11 cellular contexts compared by ENCODE assay signal in the genomic region with DNA sequence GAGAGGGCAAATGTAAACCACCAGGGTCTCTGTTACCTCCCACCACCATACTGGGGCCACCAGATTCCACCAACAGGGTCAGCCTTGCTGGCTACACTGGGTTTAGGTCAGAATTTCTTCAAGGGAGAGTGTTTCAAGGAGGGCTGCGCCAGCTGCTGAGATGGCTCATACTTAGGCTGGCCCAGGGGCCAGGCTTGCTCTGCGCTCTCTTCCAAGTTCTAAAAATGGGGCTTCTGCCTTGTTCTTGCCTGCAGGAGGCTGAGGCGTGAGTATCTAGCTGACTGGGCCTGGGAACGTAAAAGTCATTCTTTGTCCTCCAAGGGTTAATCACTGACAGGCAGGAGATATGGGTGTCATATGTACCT. TPM values are rescaled to one million over a fixed set of nuclear protein-coding genes. Genes with fewer than 3 reads are reported as not detected.
DNase-seq lines count a peak whose midpoint lies in the region; ATAC-seq, FAIRE-seq and TF ChIP-seq lines count a peak whose summit lies in the region.
"Had no signal": no experiment of that assay in that cellular context is flagged by ENCODE, and none has a peak within 500 bp of the region (broad histone marks: within the 10 kb centered on the region; RNA-seq: fewer than 3 reads in every experiment).

No MANE protein-coding gene starts in this region.

- no peak overlapping the region for H3K4me2 ChIP-seq in HepG2 (ENCODE audit: low read depth, low read length)

- intact Hi-C loops in HepG2 (cut with micrococcal nuclease; ENCODE audit: unreplicated experiment) = loop anchor here (10.0 kb wide), 1 partner anchor 205 kb away; no protein-coding TSS in a partner anchor
- intact Hi-C loops in right lobe of liver (cut with DNase I) = no loop called here

- H3K36me3 Mint-ChIP-seq in nephron (ENCODE audit: low read depth) = no peaks in the 10 kb centered on the region

- H3K27me3 ChIP-seq in HepG2 (ENCODE audit: control insufficient read depth in 1 of 2, insufficient read depth in 2 of 2, low read length in 2 of 2) (no peaks in the 10 kb centered on the region), right lobe of liver (no peaks in the 10 kb centered on the region), ectodermal cell (ENCODE audit: control insufficient read depth, insufficient read depth, low read length, poor library complexity, severe bottlenecking) (no peaks in the 10 kb centered on the region)

- peaks cover 22% of the 10 kb centered on the region for H3K4me1 Mint-ChIP-seq in nephron

- H3K79me2 ChIP-seq in HepG2 (ENCODE audit: insufficient read depth, low read length) = no peaks in the 10 kb centered on the region

- POLR2A ChIA-PET in HepG2 (lab: Yijun Ruan, JAX) = interaction anchor here (0.8 to 1.6 kb wide), 8 partner anchors 43 to 593 kb away, joined by 3 to 10 read pairs (median 4); a partner anchor contains a TSS

- ATAC-seq in HepG2 = no peak
- no peak for ATAC-seq in right lobe of liver
- ATAC-seq in GM18505 (IDR thresholded peaks at IDR 0.05; ENCODE audit: unreplicated experiment) = no peak
- no peak for ATAC-seq in HG02759 (IDR thresholded peaks at IDR 0.05; ENCODE audit: unreplicated experiment)
- ATAC-seq: T-helper 17 cell had no signal

- TF ChIP-seq CTCF in HepG2 (CRISPR knock-in tag; IDR thresholded peaks at IDR 0.05) (no peak), right lobe of liver (IDR thresholded peaks at IDR 0.05) (no peak), nephron (IDR thresholded peaks at IDR 0.05; ENCODE audit: unreplicated experiment in 3 of 3) (no peak)

- peaks cover 39% of the 10 kb centered on the region for H3K4me1 ChIP-seq in HepG2 (ENCODE audit: insufficient read depth, low read length)
- no peaks in the 10 kb centered on the region for H3K4me1 ChIP-seq in right lobe of liver
- no peaks in the 10 kb centered on the region for H3K4me1 ChIP-seq in ectodermal cell (ENCODE audit: control insufficient read depth, insufficient read depth, low read length)

- H3K4me3 Mint-ChIP-seq in nephron = no peak overlapping the region
- H3K4me3 Mint-ChIP-seq: T-helper 17 cell had no signal

- H2AFZ ChIP-seq in HepG2 (ENCODE audit: low read length) = no peak overlapping the region

- in situ Hi-C loops in HepG2 (cut with HindIII; ENCODE audit: extremely low pct_ligation_motif_present, low pct_unique_long_range_greater_than_20kb) = no loop called here

- TF ChIP-seq EP300 in HepG2 (IDR thresholded peaks at IDR 0.05; ENCODE audit: low read depth in 2 of 2, low read length in 2 of 2) = no peak
- no peak for TF ChIP-seq EP300 in HepG2 (CRISPR knock-in tag; IDR thresholded peaks at IDR 0.05; ENCODE audit: borderline replicate concordance)

- H3K4me3 ChIP-seq in HepG2 (replicated peaks in 1 of 3; ENCODE audit: insufficient read depth in 1 of 3, low read depth in 2 of 3, low read length in 3 of 3) (no peak overlapping the region), right lobe of liver (no peak overlapping the region), ectodermal cell (ENCODE audit: insufficient read depth, low read depth, low read length) (no peak overlapping the region)

- H3K27me3 Mint-ChIP-seq in nephron (ENCODE audit: low read depth) = no peaks in the 10 kb centered on the region
- H3K27me3 Mint-ChIP-seq: T-helper 17 cell had no signal

- H3K9ac ChIP-seq in HepG2 (ENCODE audit: insufficient read depth, low read depth, low read length) = no peak overlapping the region

- DNase-seq in HepG2 (ENCODE audit: low spot score) = no peak
- DNase-seq in right lobe of liver = no peak
- no peak for DNase-seq in effector CD4-positive, alpha-beta T cell
- DNase-seq in activated naive CD4-positive, alpha-beta T cell (lab: John Stamatoyannopoulos, UW) = no peak
- DNase-seq: GDM1, NCI-H526, T-helper 17 cell had no signal

- BruUV-seq in HepG2 (replicated peaks; lab: Mats Ljungman, UMichigan) = TSS peak; percentile 82

- TF ChIP-seq POLR2A in HepG2 (IDR thresholded peaks at IDR 0.05; ENCODE audit: insufficient read depth in 1 of 2, low read depth in 2 of 2, low read length in 2 of 2) = no peak
- no peak for TF ChIP-seq POLR2A in right lobe of liver (IDR thresholded peaks at IDR 0.05)
- TF ChIP-seq POLR2A in GM18505 (IDR thresholded peaks at IDR 0.05; ENCODE audit: borderline replicate concordance, extremely low read depth, insufficient read depth, insufficient read length) = no peak

- H3K27ac ChIP-seq in HepG2 (ENCODE audit: extremely low read length, insufficient read depth, low read length) (no peak overlapping the region), right lobe of liver (no peak overlapping the region), ectodermal cell (ENCODE audit: insufficient read depth, low read depth, low read length, poor library complexity, severe bottlenecking) (peak overlapping the region; percentile 64)

- H3K36me3 ChIP-seq in HepG2 (replicated peaks in 1 of 2; ENCODE audit: control insufficient read depth in 1 of 2, insufficient read depth in 2 of 2, low read length in 2 of 2) = no peaks in the 10 kb centered on the region
- H3K36me3 ChIP-seq in right lobe of liver = no peaks in the 10 kb centered on the region
- H3K36me3 ChIP-seq in ectodermal cell (ENCODE audit: control insufficient read depth, insufficient read depth, low read length) = no peaks in the 10 kb centered on the region

- H3K9me3 ChIP-seq in HepG2 (ENCODE audit: low read length) (no peaks in the 10 kb centered on the region), right lobe of liver (no peaks in the 10 kb centered on the region), ectodermal cell (ENCODE audit: control insufficient read depth, low read length) (no peaks in the 10 kb centered on the region)

- H3K9me3 Mint-ChIP-seq in nephron = no peaks in the 10 kb centered on the region

- no peak for FAIRE-seq in HepG2 (lab: Jason Lieb, UNC)

- TF ChIP-seq RAD21 in HepG2 (CRISPR knock-in tag; IDR thresholded peaks at IDR 0.05) = no peak

- CTCF ChIA-PET in HepG2 (lab: Yijun Ruan, JAX; ENCODE audit: low intra/inter-chr PET ratio, low total read pairs) = no interaction called here

- no peaks in the 10 kb centered on the region for H4K20me1 ChIP-seq in HepG2 (ENCODE audit: insufficient read depth, low read length)

- H3K27ac Mint-ChIP-seq in nephron = peak overlapping the region; percentile 72 to 90 (median 73)
- H3K27ac Mint-ChIP-seq: T-helper 17 cell had no signal

- 100% methylated on average over 4 of the region's 4 CpGs for WGBS in HepG2 (ENCODE audit: low lambda C conversion rate)
- 100% methylated on average over 1 of the region's 4 CpGs for WGBS in right lobe of liver (ENCODE audit: insufficient coverage, low coverage, low lambda C conversion rate, missing lambda C conversion rate)
- WGBS in ectodermal cell, 2 experiments = 88 to 91% methylated on average over 4 of the region's 4 CpGs

TF ChIP-seq in HepG2, 621 proteins besides CTCF, POLR2A, EP300 and RAD21:
- TF ChIP-seq, protein P1, sequence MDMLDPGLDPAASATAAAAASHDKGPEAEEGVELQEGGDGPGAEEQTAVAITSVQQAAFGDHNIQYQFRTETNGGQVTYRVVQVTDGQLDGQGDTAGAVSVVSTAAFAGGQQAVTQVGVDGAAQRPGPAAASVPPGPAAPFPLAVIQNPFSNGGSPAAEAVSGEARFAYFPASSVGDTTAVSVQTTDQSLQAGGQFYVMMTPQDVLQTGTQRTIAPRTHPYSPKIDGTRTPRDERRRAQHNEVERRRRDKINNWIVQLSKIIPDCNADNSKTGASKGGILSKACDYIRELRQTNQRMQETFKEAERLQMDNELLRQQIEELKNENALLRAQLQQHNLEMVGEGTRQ (IDR thresholded peaks at IDR 0.05; ENCODE audit: low read depth, low read length) = no peak
- TF ChIP-seq, protein P1 (CRISPR knock-in tag; IDR thresholded peaks at IDR 0.05; ENCODE audit: borderline replicate concordance) = no peak
- no peak for TF ChIP-seq ONECUT2 (CRISPR knock-in tag; IDR thresholded peaks at IDR 0.05)
TF ChIP-seq in HepG2: peak in this region for 0.

RNA-seq across cellular contexts. Expression of a gene that starts 28.1 kb away (rescaled TPM):
- total RNA-seq in HepG2 (2016; rRNA removed; fragmentation: Illumina TruSeq; extraction: Trizol) = 218 and 227 TPM in 2 replicates
- 206 and 269 TPM in 2 replicates for total RNA-seq in HepG2 (2016; cell fraction: cytosol; rRNA removed; fragmentation: Illumina TruSeq; extraction: Trizol; ENCODE audit: low read depth)
- 231 and 234 TPM in 2 replicates for total RNA-seq in HepG2 (2016; cell fraction: insoluble cytoplasmic fraction; rRNA removed; fragmentation: Illumina TruSeq; extraction: Trizol)
- total RNA-seq in HepG2 (2016; cell fraction: membrane; rRNA removed; fragmentation: Illumina TruSeq; extraction: Trizol) = 210 and 239 TPM in 2 replicates
- total RNA-seq in HepG2 (2016; cell fraction: nucleus; rRNA removed; fragmentation: Illumina TruSeq; extraction: Trizol) = 93.8 and 105 TPM in 2 replicates
- polyA plus RNA-seq in HepG2 (2011; rRNA removed) = 54.9 and 69.7 TPM in 2 replicates
- 29.2 and 44.3 TPM in 2 replicates for polyA plus RNA-seq in HepG2 (2011; cell fraction: cytosol; rRNA removed)
- 19.7 and 29.3 TPM in 2 replicates for polyA plus RNA-seq in HepG2 (2011; cell fraction: nucleus; rRNA removed)
- 135 and 250 TPM in 2 replicates for polyA plus RNA-seq in HepG2 (2012)
- polyA plus RNA-seq in HepG2 (2016; cell fraction: cytosol; fragmentation: Illumina TruSeq; extraction: Trizol; ENCODE audit: low read depth) = 238 and 374 TPM in 2 replicates
- polyA plus RNA-seq in HepG2 (2016; cell fraction: insoluble cytoplasmic fraction; fragmentation: Illumina TruSeq; extraction: Trizol; ENCODE audit: low read depth) = 240 and 279 TPM in 2 replicates
- polyA plus RNA-seq in HepG2 (2016; cell fraction: membrane; fragmentation: Illumina TruSeq; extraction: Trizol; ENCODE audit: low read depth) = 207 and 271 TPM in 2 replicates
- polyA plus RNA-seq in HepG2 (2016; cell fraction: nucleus; fragmentation: Illumina TruSeq; extraction: Trizol; ENCODE audit: insufficient read depth, low read depth) = 189 and 213 TPM in 2 replicates
- 1.6 and 6.6 TPM in 2 replicates for polyA minus RNA-seq in HepG2 (2011; rRNA and poly(A)+ RNA removed; ENCODE audit: low replicate concordance)
- 17.9 and 19.8 TPM in 2 replicates for polyA minus RNA-seq in HepG2 (2011; cell fraction: cytosol; rRNA and poly(A)+ RNA removed)
- 35.8 and 39.4 TPM in 2 replicates for polyA minus RNA-seq in HepG2 (2011; cell fraction: nucleus; rRNA and poly(A)+ RNA removed)
- total RNA-seq in right lobe of liver = 10 to 100 TPM; 28.9 to 63.4 (median 36.0) TPM
- polyA plus RNA-seq in ectodermal cell (2013, experiment 1 of 4) = 101 TPM
- 116 TPM for polyA plus RNA-seq in ectodermal cell (2013, experiment 2 of 4)
- polyA plus RNA-seq in ectodermal cell (2013, experiment 3 of 4) = 98.7 TPM
- 116 TPM for polyA plus RNA-seq in ectodermal cell (2013, experiment 4 of 4)
